ENCODE assay signal across 20 cellular contexts in the genomic region with DNA sequence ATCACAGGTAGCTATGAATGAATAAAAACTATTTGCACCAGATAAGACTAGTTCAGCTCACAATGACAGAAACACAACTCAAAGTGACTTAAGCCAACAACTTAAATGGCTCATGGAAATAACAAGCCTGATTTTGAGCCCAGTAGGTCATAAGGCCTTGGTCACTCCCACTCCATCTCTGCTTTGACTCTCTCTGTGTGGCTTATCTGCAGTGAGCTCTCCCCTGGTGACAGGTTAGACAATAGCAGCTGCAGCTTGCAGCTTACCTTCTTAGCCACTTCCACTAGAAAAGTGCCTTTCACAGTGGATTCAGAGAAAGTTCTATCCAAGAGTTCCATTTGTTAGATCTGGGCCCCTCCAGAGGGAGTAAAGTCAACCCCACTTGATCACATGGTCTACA.
"Had no signal": no experiment of that assay in that cellular context is flagged by ENCODE, and none has a peak within 500 bp of the region (broad histone marks: within the 10 kb centered on the region; RNA-seq: fewer than 3 reads in every experiment).

No MANE protein-coding gene starts in this region.

- H3K36me3 ChIP-seq: ascending aorta, esophagus muscularis mucosa, gastroesophageal sphincter, heart right ventricle, neutrophil, upper lobe of right lung had no signal

- ATAC-seq: activated CD4-positive, CD25-positive, alpha-beta regulatory T cell treated with anti-CD3 and anti-CD28 coated beads, Interleukin-2, amount 50 U/mL, for 24 hours; gastroesophageal sphincter; naive thymus-derived CD4-positive, alpha-beta T cell; upper lobe of right lung had no signal

- H2AFZ ChIP-seq: parathyroid adenoma had no signal

- H3K27ac Mint-ChIP-seq: activated naive CD4-positive, alpha-beta T cell treated with anti-CD3 and anti-CD28 coated beads, Interleukin-2, amount 50 U/mL, for 24 hours; immature natural killer cell; naive thymus-derived CD4-positive, alpha-beta T cell had no signal

- FAIRE-seq: bronchial epithelial cell had no signal

- H3K9ac ChIP-seq: parathyroid adenoma had no signal

- H3K27me3 ChIP-seq: ascending aorta, esophagus muscularis mucosa, gastroesophageal sphincter, heart right ventricle, neutrophil, upper lobe of right lung had no signal

- H3K4me3 Mint-ChIP-seq: activated naive CD4-positive, alpha-beta T cell treated with anti-CD3 and anti-CD28 coated beads, Interleukin-2, amount 50 U/mL, for 24 hours; immature natural killer cell; naive thymus-derived CD4-positive, alpha-beta T cell had no signal

- H3K27ac ChIP-seq: ascending aorta, esophagus muscularis mucosa, gastroesophageal sphincter, heart right ventricle, neutrophil, parathyroid adenoma, upper lobe of right lung had no signal

- H3K27me3 Mint-ChIP-seq: activated naive CD4-positive, alpha-beta T cell treated with anti-CD3 and anti-CD28 coated beads, Interleukin-2, amount 50 U/mL, for 24 hours had no signal

- DNase-seq: activated CD4-positive, alpha-beta T cell treated with anti-CD3 and anti-CD28 coated beads, Interleukin-2, amount 50 U/mL, for 1 hour; activated CD8-positive, alpha-beta memory T cell treated with anti-CD3 and anti-CD28 coated beads for 24 hours; activated gamma-delta T cell; effector CD4-positive, alpha-beta T cell; heart right ventricle; immature natural killer cell; kidney glomerular epithelial cell; mesenchymal stem cell; naive thymus-derived CD4-positive, alpha-beta T cell; stimulated activated naive CD4-positive, alpha-beta T cell; T1000; upper lobe of right lung had no signal

- H3K4me1 Mint-ChIP-seq: activated naive CD4-positive, alpha-beta T cell treated with anti-CD3 and anti-CD28 coated beads, Interleukin-2, amount 50 U/mL, for 24 hours; immature natural killer cell; naive thymus-derived CD4-positive, alpha-beta T cell had no signal

- H3K36me3 Mint-ChIP-seq: activated naive CD4-positive, alpha-beta T cell treated with anti-CD3 and anti-CD28 coated beads, Interleukin-2, amount 50 U/mL, for 24 hours; immature natural killer cell; naive thymus-derived CD4-positive, alpha-beta T cell had no signal

- H3K4me1 ChIP-seq: ascending aorta, esophagus muscularis mucosa, gastroesophageal sphincter, parathyroid adenoma had no signal

- H3K9me3 ChIP-seq: ascending aorta, esophagus muscularis mucosa, gastroesophageal sphincter, heart right ventricle, neutrophil, upper lobe of right lung had no signal

- H3K9me3 Mint-ChIP-seq: activated naive CD4-positive, alpha-beta T cell treated with anti-CD3 and anti-CD28 coated beads, Interleukin-2, amount 50 U/mL, for 24 hours; immature natural killer cell; naive thymus-derived CD4-positive, alpha-beta T cell had no signal

- H3K4me3 ChIP-seq: ascending aorta, esophagus muscularis mucosa, gastroesophageal sphincter, heart right ventricle, upper lobe of right lung had no signal

- H3K79me2 ChIP-seq: parathyroid adenoma had no signal
